ENCODE assay signal across 8 cellular contexts in genomic region chr2:96816836-96817702, GRCh38. TPM values are rescaled to one million over a fixed set of nuclear protein-coding genes. Genes with fewer than 3 reads are reported as not detected.
DNase-seq lines count a peak whose midpoint lies in the region; ATAC-seq, FAIRE-seq and TF ChIP-seq lines count a peak whose summit lies in the region.

No MANE protein-coding gene starts in this region.

- CTCF ChIA-PET in AG04450 (lab: Charles Lee) (interaction anchor here (0.7 to 4.3 kb wide), 5 partner anchors 14 to 47 kb away, joined by 3 to 23 read pairs (median 4); partner anchors contain the start of gene ANKRD39), PC-3 (lab: Charles Lee) (interaction anchor here (0.6 to 0.9 kb wide), 2 partner anchors 28 to 55 kb away, joined by 3 read pairs; no protein-coding TSS in a partner anchor), endothelial cell of umbilical vein (lab: Charles Lee) (interaction anchor here (0.8 to 2.9 kb wide), 14 partner anchors 16 to 409 kb away, joined by 3 to 16 read pairs (median 4); partner anchors contain the start of genes ANKRD36 and ANKRD39)

- peak; percentile 15 for ATAC-seq in GM18508 (IDR thresholded peaks at IDR 0.05; ENCODE audit: insufficient read depth, unreplicated experiment)
- peak; percentile 3 for ATAC-seq in PC-3
- ATAC-seq in HG03521 (IDR thresholded peaks at IDR 0.05; ENCODE audit: unreplicated experiment): no peak

- H3K9me1 ChIP-seq in endothelial cell of umbilical vein (replicated peaks; ENCODE audit: control insufficient read depth, extremely low read depth, insufficient read depth, low read length): no peaks in the 10 kb centered on the region

- FAIRE-seq in endothelial cell of umbilical vein (lab: Jason Lieb, UNC): peak; percentile 62

- no peaks in the 10 kb centered on the region for H3K9me2 ChIP-seq in PC-3 (replicated peaks; ENCODE audit: low read length)

- POLR2A ChIA-PET in AG04450 (lab: Yijun Ruan, JAX): interaction anchor here (1.4 kb wide), 2 partner anchors 41 to 54 kb away, joined by 3 to 4 read pairs; partner anchors contain the start of gene ANKRD39
- POLR2A ChIA-PET in PC-3 (lab: Charles Lee; ENCODE audit: unreplicated experiment): no interaction called here
- POLR2A ChIA-PET in endothelial cell of umbilical vein (lab: Charles Lee): no interaction called here

- H3K27me3 ChIP-seq in AG04450 (ENCODE audit: control insufficient read depth, insufficient read depth, low read length) (no peaks in the 10 kb centered on the region), PC-3 (ENCODE audit: low read length) (no peaks in the 10 kb centered on the region), endothelial cell of umbilical vein (ENCODE audit: control insufficient read depth in 2 of 2, insufficient read depth in 2 of 2, low read length in 2 of 2) (no peaks in the 10 kb centered on the region), neutrophil (peaks cover 14% of the 10 kb centered on the region)

- TF ChIP-seq CTCF in AG04450 (IDR thresholded peaks at IDR 0.05; ENCODE audit: low read depth, low read length) (no peak), PC-3 (conservative IDR thresholded peaks at IDR 0.05; ENCODE audit: low read depth, low read length) (no peak), endothelial cell of umbilical vein (IDR thresholded peaks at IDR 0.05; ENCODE audit: extremely low read depth in 1 of 2, insufficient read depth in 1 of 2, low read depth in 1 of 2, low read length in 2 of 2) (no peak), neutrophil (IDR thresholded peaks at IDR 0.05) (no peak)

- H3K4me1 ChIP-seq in PC-3 (ENCODE audit: insufficient read depth, low read length): peaks cover 18% of the 10 kb centered on the region
- H3K4me1 ChIP-seq in endothelial cell of umbilical vein (ENCODE audit: control insufficient read depth, extremely low read depth, insufficient read depth, low read length): peaks cover 13% of the 10 kb centered on the region
- H3K4me1 ChIP-seq in neutrophil (ENCODE audit: control insufficient read depth in 1 of 2, insufficient read depth in 1 of 2, low read depth in 1 of 2, low read length in 1 of 2): peaks cover 22 to 25% of the 10 kb centered on the region in 2 experiments

- H3K36me3 ChIP-seq in PC-3 (ENCODE audit: low read depth, low read length): no peaks in the 10 kb centered on the region
- H3K36me3 ChIP-seq in endothelial cell of umbilical vein (ENCODE audit: control insufficient read depth in 2 of 2, extremely low read depth in 1 of 2, insufficient read depth in 2 of 2, low read length in 2 of 2): no peaks in the 10 kb centered on the region
- H3K36me3 ChIP-seq in neutrophil: peaks cover 9% of the 10 kb centered on the region

- no peak overlapping the region for H3K27ac ChIP-seq in AG04450 (ENCODE audit: low read depth, low read length)
- no peak overlapping the region for H3K27ac ChIP-seq in PC-3 (ENCODE audit: low read length)
- no peak overlapping the region for H3K27ac ChIP-seq in endothelial cell of umbilical vein (ENCODE audit: insufficient read depth, low read depth, low read length)
- peak overlapping the region; percentile 98 for H3K27ac ChIP-seq in neutrophil

- H4K20me1 ChIP-seq in PC-3 (ENCODE audit: low read length) (peaks cover 30% of the 10 kb centered on the region), endothelial cell of umbilical vein (replicated peaks; ENCODE audit: control insufficient read depth, extremely low read depth, insufficient read depth, low read length) (no peaks in the 10 kb centered on the region)

- H3K4me3 ChIP-seq in AG04450 (ENCODE audit: low read depth, low read length): peak overlapping the region; percentile 66
- peak overlapping the region; percentile 69 for H3K4me3 ChIP-seq in PC-3 (ENCODE audit: low read length)
- peak overlapping the region in 2 of 3 experiments; percentile 29 to 52 for H3K4me3 ChIP-seq in endothelial cell of umbilical vein (replicated peaks in 1 of 3; ENCODE audit: insufficient read depth in 1 of 3, low read depth in 1 of 3, low read length in 3 of 3)
- H3K4me3 ChIP-seq in neutrophil (ENCODE audit: low read depth in 1 of 2, low read length in 1 of 2): peak overlapping the region; percentile 63 to 84

- peak overlapping the region; percentile 44; the same call in 1 of the 2 replicates for H2AFZ ChIP-seq in PC-3 (ENCODE audit: low read length)
- peak overlapping the region; percentile 87 for H2AFZ ChIP-seq in endothelial cell of umbilical vein (ENCODE audit: low read depth, low read length)

- H3K9me3 ChIP-seq in AG04450 (ENCODE audit: control insufficient read depth, insufficient read depth, low read length) (no peaks in the 10 kb centered on the region), PC-3 (ENCODE audit: low read length) (no peaks in the 10 kb centered on the region), endothelial cell of umbilical vein (replicated peaks; ENCODE audit: control insufficient read depth, insufficient read depth, low read length) (no peaks in the 10 kb centered on the region), neutrophil (no peaks in the 10 kb centered on the region)

- DNase-seq in AG04450 (ENCODE audit: low read depth, low spot score) (no peak), PC-3 (peak; percentile 22), endothelial cell of umbilical vein (ENCODE audit: low read depth, low spot score) (peak; percentile 41), dedifferentiated amniotic fluid mesenchymal stem cell (ENCODE audit: extremely low spot score) (no peak), inferior parietal cortex (ENCODE audit: extremely low spot score) (no peak)

- intact Hi-C loops in PC-3 (cut with micrococcal nuclease): loop anchor here (5.0 kb wide), 1 partner anchor 75 kb away; the partner anchor contains the start of gene LMAN2L
- intact Hi-C loops in endothelial cell of umbilical vein (cut with micrococcal nuclease): loop anchor here (1.0 to 2.0 kb wide), 5 partner anchors 41 to 280 kb away; partner anchors contain the start of genes ANKRD39, ARID5A, CNNM4 and KANSL3

- H3K4me2 ChIP-seq in PC-3 (ENCODE audit: low read length): peak overlapping the region; percentile 91
- H3K4me2 ChIP-seq in endothelial cell of umbilical vein (ENCODE audit: insufficient read depth, low read length): peak overlapping the region; percentile 78

- dilution Hi-C loops in endothelial cell of umbilical vein (cut with MboI; ENCODE audit: extremely low pct_ligation_motif_present, low sequenced_read_pairs): no loop called here

- H3K9ac ChIP-seq in PC-3 (ENCODE audit: low read length) (0 out of 2 replicates have a peak overlapping the region, but pooled peaks have one; percentile 2), endothelial cell of umbilical vein (replicated peaks; ENCODE audit: extremely low read depth, insufficient read depth, low read length) (no peak overlapping the region)

- no peak for TF ChIP-seq POLR2A in endothelial cell of umbilical vein (IDR thresholded peaks at IDR 0.05; ENCODE audit: low read depth, low read length)

- H3F3A ChIP-seq in PC-3 (ENCODE audit: low read length, unreplicated experiment): no peaks in the 10 kb centered on the region

- BruUV-seq in PC-3 (replicated peaks; lab: Mats Ljungman, UMichigan) (no TSS peak), endothelial cell of umbilical vein (replicated peaks; lab: Mats Ljungman, UMichigan) (no TSS peak)

- peaks cover 48% of the 10 kb centered on the region for H3K79me2 ChIP-seq in PC-3 (ENCODE audit: low read length)
- peaks cover 10% of the 10 kb centered on the region for H3K79me2 ChIP-seq in endothelial cell of umbilical vein (ENCODE audit: control insufficient read depth, insufficient read depth, low read length)

RNA-seq across cellular contexts. Expression of gene CNNM3, which starts 1.0 kb away (rescaled TPM):
- polyA plus RNA-seq in AG04450 (2011; rRNA removed) (5.1 and 7.1 TPM in 2 replicates), endothelial cell of umbilical vein (14.9 and 16.4 TPM in 2 replicates)
- 12.1 and 26.8 TPM in 2 replicates for polyA minus RNA-seq in AG04450 (2011; rRNA and poly(A)+ RNA removed)
- total RNA-seq in PC-3 (2014; rRNA removed) (9.0 and 12.3 TPM in 2 replicates), endothelial cell of umbilical vein (13.0 and 13.5 TPM in 2 replicates)
- 9.6 and 10.1 TPM in 2 replicates for polyA plus RNA-seq in endothelial cell of umbilical vein (2011; cell fraction: cytosol; rRNA removed)
- polyA plus RNA-seq in endothelial cell of umbilical vein (2011; cell fraction: nucleus; rRNA removed): 14.8 and 18.5 TPM in 2 replicates
- polyA plus RNA-seq in endothelial cell of umbilical vein (2012): 10.2 and 10.6 TPM in 2 replicates
- polyA minus RNA-seq in endothelial cell of umbilical vein: 19.8 and 22.5 TPM in 2 replicates
- polyA minus RNA-seq in endothelial cell of umbilical vein (2011; cell fraction: cytosol; rRNA and poly(A)+ RNA removed): 23.6 TPM
- 9.0 and 10.0 TPM in 2 replicates for polyA minus RNA-seq in endothelial cell of umbilical vein (2011; cell fraction: nucleus; rRNA and poly(A)+ RNA removed)

RNA-seq across cellular contexts. Expression of gene ANKRD23, which starts 26.8 kb away (rescaled TPM):
- polyA plus RNA-seq in AG04450 (2011; rRNA removed) (0.46 and 0.81 TPM in 2 replicates), endothelial cell of umbilical vein (1.5 and 1.7 TPM in 2 replicates)
- 0.74 and 2.0 TPM in 2 replicates for polyA minus RNA-seq in AG04450 (2011; rRNA and poly(A)+ RNA removed)
- total RNA-seq in PC-3 (2014; rRNA removed) (4.0 and 8.2 TPM in 2 replicates), endothelial cell of umbilical vein (2.4 and 3.6 TPM in 2 replicates)
- 0.52 and 0.75 TPM in 2 replicates for polyA plus RNA-seq in endothelial cell of umbilical vein (2011; cell fraction: cytosol; rRNA removed)
- 10.5 and 10.7 TPM in 2 replicates for polyA plus RNA-seq in endothelial cell of umbilical vein (2011; cell fraction: nucleus; rRNA removed)
- polyA plus RNA-seq in endothelial cell of umbilical vein (2012): 1.4 and 1.6 TPM in 2 replicates
- 1.6 and 1.8 TPM in 2 replicates for polyA minus RNA-seq in endothelial cell of umbilical vein
- polyA minus RNA-seq in endothelial cell of umbilical vein (2011; cell fraction: cytosol; rRNA and poly(A)+ RNA removed): 1.4 TPM
- 4.2 and 6.1 TPM in 2 replicates for polyA minus RNA-seq in endothelial cell of umbilical vein (2011; cell fraction: nucleus; rRNA and poly(A)+ RNA removed)

RNA-seq across cellular contexts. Expression of gene ANKRD39, which starts 40.7 kb away (rescaled TPM):
- polyA plus RNA-seq in AG04450 (2011; rRNA removed) (3.8 and 6.7 TPM in 2 replicates), endothelial cell of umbilical vein (17.9 and 20.4 TPM in 2 replicates)
- 2.2 and 3.6 TPM in 2 replicates for polyA minus RNA-seq in AG04450 (2011; rRNA and poly(A)+ RNA removed)
- total RNA-seq in PC-3 (2014; rRNA removed) (24.5 and 29.4 TPM in 2 replicates), endothelial cell of umbilical vein (12.0 and 14.7 TPM in 2 replicates)
- 10.0 and 10.3 TPM in 2 replicates for polyA plus RNA-seq in endothelial cell of umbilical vein (2011; cell fraction: cytosol; rRNA removed)
- polyA plus RNA-seq in endothelial cell of umbilical vein (2011; cell fraction: nucleus; rRNA removed): 11.2 and 13.0 TPM in 2 replicates
- 13.3 and 15.5 TPM in 2 replicates for polyA plus RNA-seq in endothelial cell of umbilical vein (2012)
- 6.4 and 7.9 TPM in 2 replicates for polyA minus RNA-seq in endothelial cell of umbilical vein
- polyA minus RNA-seq in endothelial cell of umbilical vein (2011; cell fraction: cytosol; rRNA and poly(A)+ RNA removed): 6.2 TPM
- polyA minus RNA-seq in endothelial cell of umbilical vein (2011; cell fraction: nucleus; rRNA and poly(A)+ RNA removed): 4.9 and 6.5 TPM in 2 replicates

RNA-seq across cellular contexts. Expression of gene SEMA4C, which starts 52.8 kb away (rescaled TPM):
- polyA plus RNA-seq in AG04450 (2011; rRNA removed): 16.8 and 21.4 TPM in 2 replicates
- 36.1 and 51.0 TPM in 2 replicates for polyA minus RNA-seq in AG04450 (2011; rRNA and poly(A)+ RNA removed)
- 20.6 and 29.8 TPM in 2 replicates for total RNA-seq in PC-3 (2014; rRNA removed)
- 13.1 and 17.3 TPM in 2 replicates for total RNA-seq in endothelial cell of umbilical vein
- 16.4 and 18.0 TPM in 2 replicates for polyA plus RNA-seq in endothelial cell of umbilical vein
- polyA plus RNA-seq in endothelial cell of umbilical vein (2011; cell fraction: cytosol; rRNA removed): 10.2 and 13.0 TPM in 2 replicates
- polyA plus RNA-seq in endothelial cell of umbilical vein (2011; cell fraction: nucleus; rRNA removed): 24.5 and 30.6 TPM in 2 replicates
- 9.3 and 14.6 TPM in 2 replicates for polyA plus RNA-seq in endothelial cell of umbilical vein (2012)
- polyA minus RNA-seq in endothelial cell of umbilical vein: 25.8 and 28.9 TPM in 2 replicates
- polyA minus RNA-seq in endothelial cell of umbilical vein (2011; cell fraction: cytosol; rRNA and poly(A)+ RNA removed): 9.2 TPM
- polyA minus RNA-seq in endothelial cell of umbilical vein (2011; cell fraction: nucleus; rRNA and poly(A)+ RNA removed): 6.7 and 10.3 TPM in 2 replicates

RNA-seq across cellular contexts. Expression of gene CNNM4, which starts 56.4 kb away (rescaled TPM):
- polyA plus RNA-seq in AG04450 (2011; rRNA removed) (4.7 and 4.9 TPM in 2 replicates), endothelial cell of umbilical vein (4.7 and 5.3 TPM in 2 replicates)
- 7.4 and 8.4 TPM in 2 replicates for polyA minus RNA-seq in AG04450 (2011; rRNA and poly(A)+ RNA removed)
- total RNA-seq in PC-3 (2014; rRNA removed) (12.5 and 15.1 TPM in 2 replicates), endothelial cell of umbilical vein (5.3 TPM in 2 replicates)
- 4.5 TPM in 2 replicates for polyA plus RNA-seq in endothelial cell of umbilical vein (2011; cell fraction: cytosol; rRNA removed)
- polyA plus RNA-seq in endothelial cell of umbilical vein (2011; cell fraction: nucleus; rRNA removed): 4.2 and 5.5 TPM in 2 replicates
- 5.5 and 5.7 TPM in 2 replicates for polyA plus RNA-seq in endothelial cell of umbilical vein (2012)
- 8.7 TPM in 2 replicates for polyA minus RNA-seq in endothelial cell of umbilical vein
- 8.8 TPM for polyA minus RNA-seq in endothelial cell of umbilical vein (2011; cell fraction: cytosol; rRNA and poly(A)+ RNA removed)
- 3.9 and 4.1 TPM in 2 replicates for polyA minus RNA-seq in endothelial cell of umbilical vein (2011; cell fraction: nucleus; rRNA and poly(A)+ RNA removed)

Comparison
In these comparisons a context has a peak if more than half of its experiments do, and no peak if none do; other contexts are left out.
1. DNase-seq: peak in PC-3 (single experiment) and endothelial cell of umbilical vein (single experiment); none in AG04450 (single experiment), dedifferentiated amniotic fluid mesenchymal stem cell (single experiment) and inferior parietal cortex (single experiment).
2. Peak in every context shown above with its lines, with median percentiles within 50 percentile points of each other: H3K4me3 ChIP-seq.